In the genomic region with DNA sequence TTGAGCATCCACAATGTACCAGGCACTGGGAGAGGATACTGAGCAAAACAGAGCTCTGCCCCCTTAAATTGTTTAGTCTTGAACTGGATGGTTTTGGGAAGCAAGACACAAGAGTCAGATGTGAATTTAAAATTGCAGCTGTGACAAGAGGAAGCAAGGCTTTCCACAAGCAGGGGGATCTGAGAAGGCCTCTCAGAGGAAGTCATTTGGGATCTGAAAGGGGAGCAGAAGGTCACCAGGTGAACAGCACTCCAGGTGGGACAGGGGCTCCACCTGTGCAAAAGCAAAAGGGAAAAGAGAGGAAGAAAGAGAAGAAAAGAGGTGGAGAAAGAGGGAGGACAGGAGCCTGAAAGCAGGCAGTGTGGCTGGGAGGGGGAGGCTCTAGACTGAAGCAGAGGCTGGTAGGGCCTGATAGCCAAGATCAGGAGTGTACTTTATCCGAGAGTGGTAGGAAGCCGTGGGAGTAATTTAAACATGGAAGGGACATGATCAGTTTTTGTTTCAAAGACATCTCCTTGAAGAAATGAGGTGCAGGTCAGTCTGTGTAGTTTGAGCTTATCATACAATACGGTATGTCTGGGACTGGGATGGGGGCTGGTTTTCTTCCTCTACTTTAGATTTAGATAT, we compare ENCODE assay signal across 1 cellular context.
TF ChIP-seq lines count a peak whose summit lies in the region.

No MANE protein-coding gene starts in this region.

TF ChIP-seq in GM12878, 131 proteins besides CTCF, POLR2A, EP300 and RAD21 (continued from another document):
- TF ChIP-seq, protein P1, sequence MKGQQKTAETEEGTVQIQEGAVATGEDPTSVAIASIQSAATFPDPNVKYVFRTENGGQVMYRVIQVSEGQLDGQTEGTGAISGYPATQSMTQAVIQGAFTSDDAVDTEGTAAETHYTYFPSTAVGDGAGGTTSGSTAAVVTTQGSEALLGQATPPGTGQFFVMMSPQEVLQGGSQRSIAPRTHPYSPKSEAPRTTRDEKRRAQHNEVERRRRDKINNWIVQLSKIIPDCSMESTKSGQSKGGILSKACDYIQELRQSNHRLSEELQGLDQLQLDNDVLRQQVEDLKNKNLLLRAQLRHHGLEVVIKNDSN (IDR thresholded peaks at IDR 0.05; ENCODE audit: borderline replicate concordance, extremely low read length, insufficient read depth, low read depth, low read length), result no peak
- TF ChIP-seq ZNF384 (IDR thresholded peaks at IDR 0.05; ENCODE audit: borderline replicate concordance, low read depth, low read length), result no peak
- TF ChIP-seq FOXM1 (IDR thresholded peaks at IDR 0.05; ENCODE audit: low read depth, low read length), result 0 out of 2 replicates have a peak, but pooled peaks have one; percentile 35
- no peak for TF ChIP-seq RCOR1 (conservative IDR thresholded peaks at IDR 0.05; ENCODE audit: low read depth, low read length)
- peak in 1 of 2 experiments; percentile 18; a peak in 1 of 4 replicates for TF ChIP-seq ETV6 (conservative IDR thresholded peaks at IDR 0.05 in 1 of 2, IDR thresholded peaks at IDR 0.05 in 1 of 2; ENCODE audit: borderline replicate concordance in 1 of 2, low read depth in 1 of 2)
- TF ChIP-seq, protein P2, sequence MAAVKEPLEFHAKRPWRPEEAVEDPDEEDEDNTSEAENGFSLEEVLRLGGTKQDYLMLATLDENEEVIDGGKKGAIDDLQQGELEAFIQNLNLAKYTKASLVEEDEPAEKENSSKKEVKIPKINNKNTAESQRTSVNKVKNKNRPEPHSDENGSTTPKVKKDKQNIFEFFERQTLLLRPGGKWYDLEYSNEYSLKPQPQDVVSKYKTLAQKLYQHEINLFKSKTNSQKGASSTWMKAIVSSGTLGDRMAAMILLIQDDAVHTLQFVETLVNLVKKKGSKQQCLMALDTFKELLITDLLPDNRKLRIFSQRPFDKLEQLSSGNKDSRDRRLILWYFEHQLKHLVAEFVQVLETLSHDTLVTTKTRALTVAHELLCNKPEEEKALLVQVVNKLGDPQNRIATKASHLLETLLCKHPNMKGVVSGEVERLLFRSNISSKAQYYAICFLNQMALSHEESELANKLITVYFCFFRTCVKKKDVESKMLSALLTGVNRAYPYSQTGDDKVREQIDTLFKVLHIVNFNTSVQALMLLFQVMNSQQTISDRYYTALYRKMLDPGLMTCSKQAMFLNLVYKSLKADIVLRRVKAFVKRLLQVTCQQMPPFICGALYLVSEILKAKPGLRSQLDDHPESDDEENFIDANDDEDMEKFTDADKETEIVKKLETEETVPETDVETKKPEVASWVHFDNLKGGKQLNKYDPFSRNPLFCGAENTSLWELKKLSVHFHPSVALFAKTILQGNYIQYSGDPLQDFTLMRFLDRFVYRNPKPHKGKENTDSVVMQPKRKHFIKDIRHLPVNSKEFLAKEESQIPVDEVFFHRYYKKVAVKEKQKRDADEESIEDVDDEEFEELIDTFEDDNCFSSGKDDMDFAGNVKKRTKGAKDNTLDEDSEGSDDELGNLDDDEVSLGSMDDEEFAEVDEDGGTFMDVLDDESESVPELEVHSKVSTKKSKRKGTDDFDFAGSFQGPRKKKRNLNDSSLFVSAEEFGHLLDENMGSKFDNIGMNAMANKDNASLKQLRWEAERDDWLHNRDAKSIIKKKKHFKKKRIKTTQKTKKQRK (IDR thresholded peaks at IDR 0.05; ENCODE audit: low read depth, low read length), result no peak
- TF ChIP-seq, protein P3, sequence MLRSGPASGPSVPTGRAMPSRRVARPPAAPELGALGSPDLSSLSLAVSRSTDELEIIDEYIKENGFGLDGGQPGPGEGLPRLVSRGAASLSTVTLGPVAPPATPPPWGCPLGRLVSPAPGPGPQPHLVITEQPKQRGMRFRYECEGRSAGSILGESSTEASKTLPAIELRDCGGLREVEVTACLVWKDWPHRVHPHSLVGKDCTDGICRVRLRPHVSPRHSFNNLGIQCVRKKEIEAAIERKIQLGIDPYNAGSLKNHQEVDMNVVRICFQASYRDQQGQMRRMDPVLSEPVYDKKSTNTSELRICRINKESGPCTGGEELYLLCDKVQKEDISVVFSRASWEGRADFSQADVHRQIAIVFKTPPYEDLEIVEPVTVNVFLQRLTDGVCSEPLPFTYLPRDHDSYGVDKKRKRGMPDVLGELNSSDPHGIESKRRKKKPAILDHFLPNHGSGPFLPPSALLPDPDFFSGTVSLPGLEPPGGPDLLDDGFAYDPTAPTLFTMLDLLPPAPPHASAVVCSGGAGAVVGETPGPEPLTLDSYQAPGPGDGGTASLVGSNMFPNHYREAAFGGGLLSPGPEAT (IDR thresholded peaks at IDR 0.05; ENCODE audit: low read depth), result peak; percentile 23; the same call in 1 of the 2 replicates
- TF ChIP-seq IKZF2 (IDR thresholded peaks at IDR 0.05), result peak; percentile 55 to 58; a peak in 3 of 4 replicates
- TF ChIP-seq PAX8 (IDR thresholded peaks at IDR 0.05), result no peak
- TF ChIP-seq KLF5 (IDR thresholded peaks at IDR 0.05; ENCODE audit: partially characterized antibody), result no peak
- TF ChIP-seq, protein P4, sequence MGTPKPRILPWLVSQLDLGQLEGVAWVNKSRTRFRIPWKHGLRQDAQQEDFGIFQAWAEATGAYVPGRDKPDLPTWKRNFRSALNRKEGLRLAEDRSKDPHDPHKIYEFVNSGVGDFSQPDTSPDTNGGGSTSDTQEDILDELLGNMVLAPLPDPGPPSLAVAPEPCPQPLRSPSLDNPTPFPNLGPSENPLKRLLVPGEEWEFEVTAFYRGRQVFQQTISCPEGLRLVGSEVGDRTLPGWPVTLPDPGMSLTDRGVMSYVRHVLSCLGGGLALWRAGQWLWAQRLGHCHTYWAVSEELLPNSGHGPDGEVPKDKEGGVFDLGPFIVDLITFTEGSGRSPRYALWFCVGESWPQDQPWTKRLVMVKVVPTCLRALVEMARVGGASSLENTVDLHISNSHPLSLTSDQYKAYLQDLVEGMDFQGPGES (IDR thresholded peaks at IDR 0.05), result no peak
- TF ChIP-seq NFIC (IDR thresholded peaks at IDR 0.05; ENCODE audit: low read depth, low read length), result 0 out of 2 replicates have a peak, but pooled peaks have one; percentile 35
- TF ChIP-seq SIX5 (IDR thresholded peaks at IDR 0.05; ENCODE audit: low read depth, low read length, severe bottlenecking), result no peak
- TF ChIP-seq BRCA1 (IDR thresholded peaks at IDR 0.05; ENCODE audit: low read depth, low read length), result no peak
- TF ChIP-seq MYB (IDR thresholded peaks at IDR 0.05; ENCODE audit: borderline replicate concordance, low read depth, low read length), result no peak
- no peak for TF ChIP-seq TCF7 (IDR thresholded peaks at IDR 0.05; ENCODE audit: borderline replicate concordance)
- TF ChIP-seq RFX5 (IDR thresholded peaks at IDR 0.05; ENCODE audit: low read depth, low read length), result no peak
- TF ChIP-seq IKZF1 (conservative IDR thresholded peaks at IDR 0.05), result 0 out of 2 replicates have a peak, but pooled peaks have one; percentile 39
- TF ChIP-seq CREM (IDR thresholded peaks at IDR 0.05; ENCODE audit: low read depth), result no peak
- peak; percentile 83 for TF ChIP-seq EED (IDR thresholded peaks at IDR 0.05; ENCODE audit: low read depth)
- 0 out of 2 replicates have a peak, but pooled peaks have one; percentile 49 for TF ChIP-seq TCF12 (IDR thresholded peaks at IDR 0.05; ENCODE audit: low read depth, low read length)
- TF ChIP-seq, protein P5, sequence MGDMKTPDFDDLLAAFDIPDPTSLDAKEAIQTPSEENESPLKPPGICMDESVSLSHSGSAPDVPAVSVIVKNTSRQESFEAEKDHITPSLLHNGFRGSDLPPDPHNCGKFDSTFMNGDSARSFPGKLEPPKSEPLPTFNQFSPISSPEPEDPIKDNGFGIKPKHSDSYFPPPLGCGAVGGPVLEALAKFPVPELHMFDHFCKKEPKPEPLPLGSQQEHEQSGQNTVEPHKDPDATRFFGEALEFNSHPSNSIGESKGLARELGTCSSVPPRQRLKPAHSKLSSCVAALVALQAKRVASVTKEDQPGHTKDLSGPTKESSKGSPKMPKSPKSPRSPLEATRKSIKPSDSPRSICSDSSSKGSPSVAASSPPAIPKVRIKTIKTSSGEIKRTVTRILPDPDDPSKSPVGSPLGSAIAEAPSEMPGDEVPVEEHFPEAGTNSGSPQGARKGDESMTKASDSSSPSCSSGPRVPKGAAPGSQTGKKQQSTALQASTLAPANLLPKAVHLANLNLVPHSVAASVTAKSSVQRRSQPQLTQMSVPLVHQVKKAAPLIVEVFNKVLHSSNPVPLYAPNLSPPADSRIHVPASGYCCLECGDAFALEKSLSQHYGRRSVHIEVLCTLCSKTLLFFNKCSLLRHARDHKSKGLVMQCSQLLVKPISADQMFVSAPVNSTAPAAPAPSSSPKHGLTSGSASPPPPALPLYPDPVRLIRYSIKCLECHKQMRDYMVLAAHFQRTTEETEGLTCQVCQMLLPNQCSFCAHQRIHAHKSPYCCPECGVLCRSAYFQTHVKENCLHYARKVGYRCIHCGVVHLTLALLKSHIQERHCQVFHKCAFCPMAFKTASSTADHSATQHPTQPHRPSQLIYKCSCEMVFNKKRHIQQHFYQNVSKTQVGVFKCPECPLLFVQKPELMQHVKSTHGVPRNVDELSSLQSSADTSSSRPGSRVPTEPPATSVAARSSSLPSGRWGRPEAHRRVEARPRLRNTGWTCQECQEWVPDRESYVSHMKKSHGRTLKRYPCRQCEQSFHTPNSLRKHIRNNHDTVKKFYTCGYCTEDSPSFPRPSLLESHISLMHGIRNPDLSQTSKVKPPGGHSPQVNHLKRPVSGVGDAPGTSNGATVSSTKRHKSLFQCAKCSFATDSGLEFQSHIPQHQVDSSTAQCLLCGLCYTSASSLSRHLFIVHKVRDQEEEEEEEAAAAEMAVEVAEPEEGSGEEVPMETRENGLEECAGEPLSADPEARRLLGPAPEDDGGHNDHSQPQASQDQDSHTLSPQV (IDR thresholded peaks at IDR 0.05), result no peak
- TF ChIP-seq WRNIP1 (IDR thresholded peaks at IDR 0.05; ENCODE audit: borderline replicate concordance, low read depth, low read length), result no peak
- no peak for TF ChIP-seq ASH2L (IDR thresholded peaks at IDR 0.05; ENCODE audit: borderline replicate concordance, low read depth)
- 0 out of 2 replicates have a peak, but pooled peaks have one; percentile 26 for TF ChIP-seq RUNX3 (IDR thresholded peaks at IDR 0.05; ENCODE audit: low read length)
